In genomic region chr3:138975366-138975765, GRCh38 we compare ENCODE assay signal across 26 cellular contexts. TPM values are rescaled to one million over a fixed set of nuclear protein-coding genes. Genes with fewer than 3 reads are reported as not detected.
"Had no signal": no experiment of that assay in that cellular context is flagged by ENCODE, and none has a peak within 500 bp of the region (broad histone marks: within the 10 kb centered on the region; RNA-seq: fewer than 3 reads in every experiment).

No MANE protein-coding gene starts in this region.

- H3K36me3 Mint-ChIP-seq: IgD-negative memory B cell had no signal

- H3K27ac Mint-ChIP-seq: IgD-negative memory B cell had no signal

- H3K4me3 ChIP-seq: K562, PC-9, Peyer's patch, SJCRH30 had no signal

- H3K27ac ChIP-seq: HL-60, KMS-11, PC-9, Peyer's patch, SJCRH30 had no signal

- H2AFZ ChIP-seq: PC-9 had no signal

- H3K9me3 ChIP-seq: Peyer's patch, SJCRH30 had no signal

- H3K36me3 ChIP-seq: Peyer's patch, SJCRH30 had no signal

- H3K4me3 Mint-ChIP-seq: IgD-negative memory B cell had no signal

- DNase-seq: Kasumi-1; MM.1S; NCI-H1092 treated with DMSO at 0.1 percent for 48 hours; NCI-H1436; NCI-H187; NCI-H2029; NCI-H2081 treated with DMSO at 0.1 percent for 48 hours; NCI-H2171; NCI-H226; NCI-H446; NCI-H510A treated with DMSO at 0.1 percent for 48 hours; NCI-H526; NK-92 treated with Interleukin-12 subunit alpha and Interleukin-12 subunit beta, amount 100 ng/mL, for 24 hours; OCI-M1; PC-9; Peyer's patch; SHP77 treated with DMSO at 0.1 percent for 48 hours had no signal

- H3K4me1 ChIP-seq: Peyer's patch had no signal

- H3K9ac ChIP-seq: KMS-11 had no signal

- ATAC-seq: K562, Right ventricle myocardium inferior, SK-N-SH treated with all-trans-retinoic acid at 6 μM for 48 hours had no signal

- H3K4me2 ChIP-seq: KMS-11, PC-9 had no signal

- H3K4me1 Mint-ChIP-seq: IgD-negative memory B cell had no signal

- H3K27me3 ChIP-seq: Peyer's patch, SJCRH30 had no signal

RNA-seq across cellular contexts. Expression of gene FOXL2NB, which starts 28.3 kb away (rescaled TPM):
- total RNA-seq: Peyer's patch, Right ventricle myocardium inferior, RPMI7951 had no signal
- polyA plus RNA-seq: IgD-negative memory B cell had no signal

RNA-seq across cellular contexts. Expression of gene FOXL2, which starts 28.4 kb away (rescaled TPM):
- total RNA-seq: PC-9, Peyer's patch, Right ventricle myocardium inferior had no signal
- polyA plus RNA-seq: IgD-negative memory B cell had no signal

RNA-seq across cellular contexts. Expression of gene PRR23A, which starts 30.7 kb away (rescaled TPM):
- total RNA-seq: K562, M059J, PC-9, Peyer's patch, Right ventricle myocardium inferior, RPMI7951, SJCRH30 had no signal
- polyA plus RNA-seq: IgD-negative memory B cell, K562 had no signal

RNA-seq across cellular contexts. Expression of gene PRR23B, which starts 45.4 kb away (rescaled TPM):
- total RNA-seq: K562, M059J, PC-9, Peyer's patch, Right ventricle myocardium inferior, RPMI7951, SJCRH30 had no signal
- polyA plus RNA-seq: IgD-negative memory B cell, K562 had no signal
